In genomic region chr10:61882621-61883375, GRCh38 we compare ENCODE assay signal across 11 cellular contexts. TPM values are rescaled to one million over a fixed set of nuclear protein-coding genes. Genes with fewer than 3 reads are reported as not detected.
A peak's percentile ranks its signal among the peaks of the same experiment; 100 is the strongest.
DNase-seq lines count a peak whose midpoint lies in the region; ATAC-seq, FAIRE-seq and TF ChIP-seq lines count a peak whose summit lies in the region.
"Had no signal": no experiment of that assay in that cellular context is flagged by ENCODE, and none has a peak within 500 bp of the region (broad histone marks: within the 10 kb centered on the region; RNA-seq: fewer than 3 reads in every experiment).

No MANE protein-coding gene starts in this region.

- no peak for TF ChIP-seq CTCF in fibroblast of mammary gland (conservative IDR thresholded peaks at IDR 0.05; ENCODE audit: control insufficient read depth, insufficient read depth, low read depth, low read length)
- TF ChIP-seq CTCF in psoas muscle (IDR thresholded peaks at IDR 0.05): no peak

- H3K4me3 ChIP-seq in fibroblast of mammary gland (ENCODE audit: control insufficient read depth, low read depth, low read length): no peak overlapping the region
- H3K4me3 ChIP-seq in psoas muscle: no peak overlapping the region

- H3K9me3 Mint-ChIP-seq in activated CD4-positive, alpha-beta T cell treated with anti-CD3 and anti-CD28 coated beads, Interleukin-2, amount 10 ng/mL, durations not matched to agents 24 days and 14 days: peaks cover 17% of the 10 kb centered on the region

- DNase-seq in H54 (ENCODE audit: insufficient read length, low spot score) (no peak), fibroblast of mammary gland (ENCODE audit: low read depth) (peak; percentile 66), psoas muscle (no peak), islet precursor cell (no peak), Right ventricle myocardium inferior (ENCODE audit: missing footprints) (no peak)
- DNase-seq in activated CD4-positive, alpha-beta T cell treated with anti-CD3 and anti-CD28 coated beads, Interleukin-2, amount 10 ng/mL, durations not matched to agents 24 days and 14 days: no peak
- DNase-seq: NCI-H69, T-helper 9 cell had no signal

- no peaks in the 10 kb centered on the region for H3K36me3 ChIP-seq in psoas muscle (ENCODE audit: insufficient read depth in 1 of 2, low read depth in 1 of 2)

- H3K27ac Mint-ChIP-seq in activated CD4-positive, alpha-beta T cell treated with anti-CD3 and anti-CD28 coated beads, Interleukin-2, amount 10 ng/mL, durations not matched to agents 24 days and 14 days: peak overlapping the region; percentile 79

- peaks cover 2% of the 10 kb centered on the region for H3K27me3 Mint-ChIP-seq in activated CD4-positive, alpha-beta T cell treated with anti-CD3 and anti-CD28 coated beads, Interleukin-2, amount 10 ng/mL, durations not matched to agents 24 days and 14 days

- WGBS in psoas muscle, 3 donors: 92 to 95% (median 93%) methylated on average over 6 of the region's 6 CpGs

- H3K4me1 ChIP-seq in psoas muscle: no peaks in the 10 kb centered on the region

- no peak for TF ChIP-seq POLR2A in H54 (IDR thresholded peaks at IDR 0.05; ENCODE audit: low read depth, low read length)

- H3K4me3 Mint-ChIP-seq in activated CD4-positive, alpha-beta T cell treated with anti-CD3 and anti-CD28 coated beads, Interleukin-2, amount 10 ng/mL, durations not matched to agents 24 days and 14 days: peak overlapping the region; percentile 32

- FAIRE-seq in A204.1 (lab: Jason Lieb, UNC) (peak; percentile 51), H54 (lab: Jason Lieb, UNC) (peak; percentile 27)

- ATAC-seq in GM21515 (IDR thresholded peaks at IDR 0.05; ENCODE audit: unreplicated experiment) (no peak), psoas muscle (no peak), Right ventricle myocardium inferior (no peak)

- H3K27me3 ChIP-seq in psoas muscle (ENCODE audit: insufficient read depth in 3 of 3, low read length in 2 of 3): no peaks in the 10 kb centered on the region

- H3K27ac ChIP-seq in psoas muscle: no peak overlapping the region
- H3K27ac ChIP-seq: C4-2B had no signal

- intact Hi-C loops in activated CD4-positive, alpha-beta T cell treated with anti-CD3 and anti-CD28 coated beads, Interleukin-2, amount 10 ng/mL, durations not matched to agents 24 days and 14 days (cut with micrococcal nuclease): loop anchor here (1.0 to 5.0 kb wide), 7 partner anchors 14 to 365 kb away; partner anchors contain the start of gene ARID5B
- intact Hi-C loops in psoas muscle (cut with DNase I): no loop called here
- intact Hi-C loops in Right ventricle myocardium inferior (cut with DNase I): no loop called here

- H3K9me3 ChIP-seq in psoas muscle: no peaks in the 10 kb centered on the region

- no peaks in the 10 kb centered on the region for H3K36me3 Mint-ChIP-seq in activated CD4-positive, alpha-beta T cell treated with anti-CD3 and anti-CD28 coated beads, Interleukin-2, amount 10 ng/mL, durations not matched to agents 24 days and 14 days (ENCODE audit: low read depth)

- H3K4me1 Mint-ChIP-seq in activated CD4-positive, alpha-beta T cell treated with anti-CD3 and anti-CD28 coated beads, Interleukin-2, amount 10 ng/mL, durations not matched to agents 24 days and 14 days: peaks cover 16% of the 10 kb centered on the region

RNA-seq across cellular contexts. Expression of gene ARID5B, which starts 18.7 kb away (rescaled TPM):
- 56.9 and 58.2 TPM in 2 replicates for total RNA-seq in activated CD4-positive, alpha-beta T cell treated with anti-CD3 and anti-CD28 coated beads, Interleukin-2, amount 10 ng/mL, durations not matched to agents 24 days and 14 days
- total RNA-seq in psoas muscle: 100 to 1,000 TPM in 2 of 4 donors, 10 to 100 TPM in 2; 47.7 to 166 (median 104) TPM
- 10 to 100 TPM in 2 of 3 donors, 1 to 10 TPM in 1; 8.5 to 93.0 (median 75.9) TPM for polyA plus RNA-seq in psoas muscle
- total RNA-seq in Right ventricle myocardium inferior: 14.0 TPM
